In the genomic region with DNA sequence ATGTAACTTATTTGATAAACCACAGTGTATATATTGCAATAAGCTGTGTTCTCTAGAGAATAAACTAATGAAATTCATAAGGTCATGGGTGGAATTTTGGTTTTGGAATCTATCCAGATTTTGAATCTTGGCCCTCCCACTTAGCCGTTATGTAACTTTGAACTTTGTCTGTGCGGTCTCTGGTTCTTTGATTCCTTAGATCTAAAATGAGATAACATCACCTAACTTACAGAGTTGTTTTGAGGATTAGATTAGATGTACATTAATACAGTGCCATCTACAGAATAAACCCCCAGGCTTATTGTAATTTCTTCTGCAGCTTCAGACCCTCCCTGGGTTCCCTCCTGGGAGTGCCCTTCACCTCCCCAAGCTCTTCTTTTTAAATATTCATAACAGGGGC, we compare ENCODE assay signal across 18 cellular contexts.
DNase-seq lines count a peak whose midpoint lies in the region; ATAC-seq, FAIRE-seq and TF ChIP-seq lines count a peak whose summit lies in the region.
"Had no signal": no experiment of that assay in that cellular context is flagged by ENCODE, and none has a peak within 500 bp of the region (broad histone marks: within the 10 kb centered on the region; RNA-seq: fewer than 3 reads in every experiment).

No MANE protein-coding gene starts in this region.

- in situ Hi-C loops in K562 (cut with MboI) = no loop called here

- ATAC-seq in K562 (no peak), GM18861 (IDR thresholded peaks at IDR 0.05; ENCODE audit: unreplicated experiment) (no peak), psoas muscle (no peak), HG02884 (IDR thresholded peaks at IDR 0.05; ENCODE audit: unreplicated experiment) (no peak)
- ATAC-seq: A549; CD8-positive, alpha-beta T cell; GM12878; HepG2 had no signal

- no peaks in the 10 kb centered on the region for H3K9me1 ChIP-seq in K562 (ENCODE audit: control insufficient read depth, insufficient read depth, low read length)

- BruUV-seq in A673 (replicated peaks; lab: Mats Ljungman, UMichigan) (no TSS peak), K562 (replicated peaks; lab: Mats Ljungman, UMichigan) (no TSS peak)

- H3K79me2 ChIP-seq in K562 (ENCODE audit: control insufficient read depth, insufficient read depth, low read length) = no peaks in the 10 kb centered on the region

- H3K27ac ChIP-seq in A673 (ENCODE audit: low read depth, low read length, poor library complexity, severe bottlenecking) (no peak overlapping the region), K562 (ENCODE audit: extremely low read depth, low read depth, low read length) (no peak overlapping the region), psoas muscle (no peak overlapping the region)
- H3K27ac ChIP-seq: 22Rv1, A549, BLaER1 had no signal

- no peak overlapping the region for H2AFZ ChIP-seq in K562 (ENCODE audit: low read depth, low read length)

- H3K36me3 ChIP-seq in A673 (ENCODE audit: insufficient read depth, low read length, poor library complexity, severe bottlenecking) = no peaks in the 10 kb centered on the region
- no peaks in the 10 kb centered on the region for H3K36me3 ChIP-seq in K562 (ENCODE audit: control insufficient read depth, insufficient read depth, low read length)
- no peaks in the 10 kb centered on the region for H3K36me3 ChIP-seq in psoas muscle (ENCODE audit: insufficient read depth in 1 of 2, low read depth in 1 of 2)
- H3K36me3 ChIP-seq: BLaER1 had no signal

- no peak overlapping the region for H3K9ac ChIP-seq in K562 (ENCODE audit: insufficient read depth in 1 of 2, low read depth in 2 of 2, low read length in 2 of 2)
- H3K9ac ChIP-seq: BLaER1 had no signal

- no peak for TF ChIP-seq POLR2A in K562 (conservative IDR thresholded peaks at IDR 0.05)

- TF ChIP-seq RAD21 in K562 (CRISPR knock-in tag; conservative IDR thresholded peaks at IDR 0.05 in 1 of 2, IDR thresholded peaks at IDR 0.05 in 1 of 2) = no peak

- TF ChIP-seq CTCF in A673 (conservative IDR thresholded peaks at IDR 0.05; ENCODE audit: low read depth, low read length) (no peak), K562 (IDR thresholded peaks at IDR 0.05 in 2 of 3, conservative IDR thresholded peaks at IDR 0.05 in 1 of 3; ENCODE audit: insufficient read depth in 2 of 3, low read depth in 1 of 3, low read length in 3 of 3) (no peak), psoas muscle (IDR thresholded peaks at IDR 0.05) (no peak)

- no peak overlapping the region for H3K4me2 ChIP-seq in K562 (ENCODE audit: insufficient read depth, low read length)
- H3K4me2 ChIP-seq: A549, BLaER1 had no signal

- CTCF ChIA-PET in A673 (lab: Charles Lee) (no interaction called here), K562 (lab: Yijun Ruan, JAX; ENCODE audit: low intra/inter-chr PET ratio) (no interaction called here)

- H3K4me1 ChIP-seq in A673 (ENCODE audit: insufficient read depth, low read length, poor library complexity, severe bottlenecking) = peaks cover 21% of the 10 kb centered on the region
- no peaks in the 10 kb centered on the region for H3K4me1 ChIP-seq in K562 (replicated peaks in 1 of 2; ENCODE audit: control insufficient read depth in 2 of 2, insufficient read depth in 2 of 2, low read length in 2 of 2)
- no peaks in the 10 kb centered on the region for H3K4me1 ChIP-seq in psoas muscle
- H3K4me1 ChIP-seq: A549, BLaER1 had no signal

- no peaks in the 10 kb centered on the region for H4K20me1 ChIP-seq in K562 (replicated peaks; ENCODE audit: control insufficient read depth, insufficient read depth, low read length)
- H4K20me1 ChIP-seq: BLaER1 had no signal

- POLR2A ChIA-PET in A673 (lab: Charles Lee; ENCODE audit: low non-redundant PET) = interaction anchor here (0.6 kb wide), 1 partner anchor 40 kb away, joined by 3 read pairs; no protein-coding TSS in a partner anchor
- POLR2A ChIA-PET in K562 (lab: Yijun Ruan, JAX) = interaction anchor here (0.8 to 1.2 kb wide), 3 partner anchors 11 to 340 kb away, joined by 3 to 4 read pairs (median 3); no protein-coding TSS in a partner anchor

- no peaks in the 10 kb centered on the region for H3K27me3 ChIP-seq in A673 (replicated peaks; ENCODE audit: insufficient read depth, low read depth, low read length, poor library complexity)
- peaks cover 12 to 22% of the 10 kb centered on the region in 2 experiments; a peak in 4 of 5 replicates for H3K27me3 ChIP-seq in K562 (ENCODE audit: control insufficient read depth in 2 of 2, insufficient read depth in 2 of 2, low read length in 2 of 2)
- no peaks in the 10 kb centered on the region for H3K27me3 ChIP-seq in psoas muscle (ENCODE audit: insufficient read depth in 3 of 3, low read length in 2 of 3)
- H3K27me3 ChIP-seq: BLaER1 had no signal

- H3K4me3 ChIP-seq in A673 (ENCODE audit: low read depth, low read length, poor library complexity, severe bottlenecking) = no peak overlapping the region
- no peak overlapping the region for H3K4me3 ChIP-seq in Jurkat, Clone E6-1 (ENCODE audit: low read length)
- H3K4me3 ChIP-seq in K562 = no peak overlapping the region
- H3K4me3 ChIP-seq in psoas muscle = no peak overlapping the region
- H3K4me3 ChIP-seq: A549, BLaER1, GM12878 had no signal

- FAIRE-seq in K562 (lab: Jason Lieb, UNC) = no peak
- FAIRE-seq: A549, GM12878, H1, HepG2 had no signal

- no peak for TF ChIP-seq EP300 in K562 (IDR thresholded peaks at IDR 0.05; ENCODE audit: low read length)

- H3K9me3 ChIP-seq in A673 (ENCODE audit: low read depth, low read length, poor library complexity, severe bottlenecking) = no peaks in the 10 kb centered on the region
- no peaks in the 10 kb centered on the region for H3K9me3 ChIP-seq in K562 (replicated peaks; ENCODE audit: control insufficient read depth, insufficient read depth, low read depth, low read length)
- H3K9me3 ChIP-seq in psoas muscle = no peaks in the 10 kb centered on the region
- H3K9me3 ChIP-seq: A549, BLaER1 had no signal

- 12% methylated on average over 2 of the region's 2 CpGs for WGBS in K562 (ENCODE audit: insufficient coverage, low coverage, missing lambda C conversion rate)
- WGBS in psoas muscle, 3 donors = 80 to 86% (median 82%) methylated on average over 2 of the region's 2 CpGs

- DNase-seq in A673 (ENCODE audit: low spot score) (peak; percentile 35), K562 (ENCODE audit: extremely low read depth in 1 of 4, low spot score in 3 of 4) (no peak), iris pigment epithelial cell (ENCODE audit: low read depth) (peak; percentile 34), psoas muscle (no peak)
- peak; percentile 62 for DNase-seq in Jurkat, Clone E6-1 (ENCODE audit: low read depth, low spot score)
- DNase-seq: Calu3; CD8-positive, alpha-beta T cell; DMS79 treated with DMSO at 0.1 percent for 48 hours; EL; H9 had no signal

- intact Hi-C loops in A673 (cut with micrococcal nuclease; ENCODE audit: unreplicated experiment) = no loop called here
- intact Hi-C loops in K562 (cut with micrococcal nuclease) = loop anchor here (5.0 kb wide), 1 partner anchor 66 kb away; no protein-coding TSS in a partner anchor
- intact Hi-C loops in psoas muscle (cut with DNase I) = no loop called here

TF ChIP-seq in K562, 482 proteins besides CTCF, POLR2A, EP300 and RAD21:
- TF ChIP-seq NFIC (IDR thresholded peaks at IDR 0.05) (peak; percentile 13; the same call in 1 of the 2 replicates), TRIM24 (IDR thresholded peaks at IDR 0.05) (no peak)

Comparison
In these comparisons a context has a peak if more than half of its experiments do, and no peak if none do; other contexts are left out.
1. DNase-seq: peak in A673 (single experiment), Jurkat, Clone E6-1 (single experiment) and iris pigment epithelial cell (single experiment); none in K562 (0 of 4) and psoas muscle (0 of 2).